ENCODE assay signal across 14 cellular contexts in the genomic region with DNA sequence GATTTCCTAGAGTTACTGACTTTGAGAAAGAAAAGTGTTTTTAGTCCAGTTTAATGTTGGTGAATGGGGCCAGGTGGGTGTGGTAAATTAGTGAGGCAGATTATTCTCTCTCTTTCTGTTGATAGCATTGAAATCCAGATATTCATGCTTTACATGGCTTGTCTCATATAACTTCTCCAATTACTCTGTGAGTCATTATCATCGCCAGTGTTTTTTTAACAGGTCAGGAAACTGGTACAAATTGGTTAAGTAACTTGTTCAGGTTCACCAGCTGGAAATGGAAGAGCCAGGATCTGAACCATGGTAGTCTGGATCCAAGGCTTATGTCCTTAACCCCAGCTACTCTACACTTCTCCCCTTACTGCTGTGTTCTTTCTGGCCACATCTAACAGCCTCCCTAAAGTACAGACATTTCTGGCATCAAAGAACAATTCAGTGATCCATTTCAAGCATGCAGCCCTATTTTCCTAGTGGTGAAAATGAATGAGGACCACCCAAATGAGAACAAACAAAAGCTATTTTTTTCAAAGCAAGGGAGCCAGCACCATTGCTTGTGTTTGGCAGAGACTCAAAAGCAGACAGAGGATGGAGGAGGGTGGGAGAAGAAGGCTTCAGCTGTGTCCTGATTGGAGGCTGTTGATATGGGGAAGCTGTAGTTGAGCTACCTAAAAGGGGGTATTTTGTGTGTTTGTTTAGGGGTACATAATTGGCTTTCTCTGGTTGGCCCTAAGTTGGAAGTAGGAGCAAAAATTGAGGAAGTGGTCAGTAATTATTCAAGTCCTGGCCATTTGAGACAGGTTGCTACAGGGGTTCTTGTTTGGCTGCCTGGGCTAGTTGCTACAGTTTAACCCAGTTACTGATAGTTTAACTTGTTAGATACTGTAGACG. TPM values are rescaled to one million over a fixed set of nuclear protein-coding genes. Genes with fewer than 3 reads are reported as not detected.
DNase-seq lines count a peak whose midpoint lies in the region; ATAC-seq and TF ChIP-seq lines count a peak whose summit lies in the region.
"Had no signal": no experiment of that assay in that cellular context is flagged by ENCODE, and none has a peak within 500 bp of the region (broad histone marks: within the 10 kb centered on the region; RNA-seq: fewer than 3 reads in every experiment).

No MANE protein-coding gene starts in this region.

- peaks cover 7% of the 10 kb centered on the region for H3K4me1 ChIP-seq in RWPE2 (ENCODE audit: insufficient read depth, poor library complexity, severe bottlenecking)
- no peaks in the 10 kb centered on the region for H3K4me1 ChIP-seq in hepatocyte (ENCODE audit: insufficient read depth)
- H3K4me1 ChIP-seq: uterus had no signal

- H3K9me2 ChIP-seq in hepatocyte (replicated peaks; ENCODE audit: insufficient read depth), result no peaks in the 10 kb centered on the region

- H3K4me3 ChIP-seq in RWPE2 (ENCODE audit: severe bottlenecking) (no peak overlapping the region), hepatocyte (no peak overlapping the region)

- H3K27me3 ChIP-seq in RWPE2 (ENCODE audit: insufficient read depth, poor library complexity, severe bottlenecking), result no peaks in the 10 kb centered on the region
- peaks cover 7% of the 10 kb centered on the region for H3K27me3 ChIP-seq in hepatocyte
- H3K27me3 ChIP-seq: uterus had no signal

- H4K20me1 ChIP-seq in hepatocyte (ENCODE audit: insufficient read depth, poor library complexity, severe bottlenecking), result no peaks in the 10 kb centered on the region

- DNase-seq in CD1c-positive myeloid dendritic cell (ENCODE audit: extremely low spot score), result peak; percentile 69
- peak; percentile 37 for DNase-seq in HCEC 1CT
- DNase-seq in RWPE2 (ENCODE audit: low spot score), result no peak
- no peak for DNase-seq in hepatocyte (ENCODE audit: low spot score)
- no peak for DNase-seq in DMS 273 (lab: John Stamatoyannopoulos, UW; ENCODE audit: unreplicated experiment)
- no peak for DNase-seq in HT-29 (ENCODE audit: low spot score)
- DNase-seq in DMS114 treated with DMSO at 0.1 percent for 48 hours (lab: John Stamatoyannopoulos, UW; ENCODE audit: unreplicated experiment), result no peak
- no peak for DNase-seq in mesenteric fat pad (ENCODE audit: low spot score)
- DNase-seq: activated CD8-positive, alpha-beta memory T cell treated with anti-CD3 and anti-CD28 coated beads, Interleukin-2, amount 50 U/mL, for 4 hours; DND-41; H9; NCI-H2081 treated with DMSO at 0.1 percent for 48 hours; uterus had no signal

- H3K9me3 ChIP-seq in RWPE2 (ENCODE audit: severe bottlenecking) (no peaks in the 10 kb centered on the region), hepatocyte (ENCODE audit: low read depth) (no peaks in the 10 kb centered on the region)
- H3K9me3 ChIP-seq: uterus had no signal

- H2AFZ ChIP-seq in hepatocyte, result no peak overlapping the region

- H3K79me2 ChIP-seq in hepatocyte, result peaks cover 3% of the 10 kb centered on the region

- H3K36me3 ChIP-seq in RWPE2 (ENCODE audit: low read depth) (no peaks in the 10 kb centered on the region), hepatocyte (replicated peaks; ENCODE audit: insufficient read depth, low read depth) (no peaks in the 10 kb centered on the region)
- H3K36me3 ChIP-seq: uterus had no signal

- H3K27ac ChIP-seq in RWPE2 (ENCODE audit: poor library complexity, severe bottlenecking), result no peak overlapping the region
- H3K27ac ChIP-seq in hepatocyte, result no peak overlapping the region

- H3K4me2 ChIP-seq in hepatocyte, result peak overlapping the region; percentile 86

- no peak for TF ChIP-seq CTCF in RWPE2 (IDR thresholded peaks at IDR 0.05; ENCODE audit: poor library complexity, severe bottlenecking)
- TF ChIP-seq CTCF in hepatocyte (IDR thresholded peaks at IDR 0.05; ENCODE audit: poor library complexity), result no peak

- ATAC-seq in RWPE2 (ENCODE audit: low read depth), result peak; percentile 66
- ATAC-seq: sciatic nerve had no signal

- 77% methylated on average over 2 of the region's 2 CpGs for WGBS in hepatocyte (ENCODE audit: low lambda C conversion rate, missing lambda C conversion rate)

RNA-seq across cellular contexts. Expression of a gene that starts 1.7 kb away (rescaled TPM):
- total RNA-seq in hepatocyte (7.5 and 8.6 TPM in 2 replicates), mesenteric fat pad (58.9 TPM)
- polyA plus RNA-seq in hepatocyte, result 1.2 and 1.8 TPM in 2 replicates
- total RNA-seq in HT-29 (2014; rRNA removed; shearing (Covaris generic)), result not detected in 2 replicates

RNA-seq across cellular contexts. Expression of a gene that starts 21.0 kb away (rescaled TPM):
- total RNA-seq in hepatocyte (154 and 156 TPM in 2 replicates), mesenteric fat pad (146 TPM)
- polyA plus RNA-seq in hepatocyte, result 180 and 212 TPM in 2 replicates
- 27.7 and 30.7 TPM in 2 replicates for total RNA-seq in HT-29 (2014; rRNA removed; shearing (Covaris generic))

Comparison
In these comparisons a context has a peak if more than half of its experiments do, and no peak if none do; other contexts are left out.
1. DNase-seq: peak in CD1c-positive myeloid dendritic cell (single experiment) and HCEC 1CT (single experiment); none in RWPE2 (single experiment), hepatocyte (single experiment), DMS 273 (single experiment), HT-29 (single experiment), DMS114 treated with DMSO at 0.1 percent for 48 hours (single experiment) and mesenteric fat pad (single experiment).